In the genomic region with DNA sequence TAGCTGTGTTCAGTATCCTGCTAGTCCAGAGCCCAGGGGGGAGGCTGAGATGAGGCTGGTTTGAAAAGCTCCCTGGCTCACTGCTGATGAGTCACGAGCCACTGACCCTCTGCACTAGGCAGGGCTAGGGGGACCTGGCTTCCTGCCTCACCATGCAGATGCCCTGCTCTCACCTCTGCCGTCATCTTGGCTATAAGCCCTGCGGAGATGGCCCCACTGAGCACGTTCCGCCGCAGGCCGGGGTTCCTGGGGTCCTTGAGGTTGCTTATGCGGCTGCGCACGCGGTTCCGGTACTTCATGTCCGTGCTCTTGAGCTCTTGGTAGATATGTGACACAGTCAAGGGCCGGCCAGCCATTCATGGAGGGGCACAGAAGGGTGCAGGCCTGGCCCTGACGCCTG, we compare ENCODE assay signal across 11 cellular contexts. TPM values are rescaled to one million over a fixed set of nuclear protein-coding genes. Genes with fewer than 3 reads are reported as not detected.
DNase-seq lines count a peak whose midpoint lies in the region; ATAC-seq and TF ChIP-seq lines count a peak whose summit lies in the region.
"Had no signal": no experiment of that assay in that cellular context is flagged by ENCODE, and none has a peak within 500 bp of the region (broad histone marks: within the 10 kb centered on the region; RNA-seq: fewer than 3 reads in every experiment).

No MANE protein-coding gene starts in this region.

- in situ Hi-C loops in ACHN (cut with HindIII; ENCODE audit: low pct_ligation_motif_present, low pct_unique_long_range_greater_than_20kb, low sequenced_read_pairs), result no loop called here

- peaks cover 24% of the 10 kb centered on the region for H3K4me1 Mint-ChIP-seq in osteocyte (ENCODE audit: unreplicated experiment)

- TF ChIP-seq CTCF in osteocyte (IDR thresholded peaks at IDR 0.05), result no peak

- DNase-seq in ACHN, result peak; percentile 90
- peak; percentile 77 for DNase-seq in glomerular visceral epithelial cell (ENCODE audit: extremely low spot score)
- DNase-seq in osteocyte (ENCODE audit: extremely low spot score, unreplicated experiment), result no peak
- DNase-seq in RPMI8226, result no peak
- DNase-seq in T-helper 2 cell, result no peak
- DNase-seq: activated CD4-positive, alpha-beta T cell treated with anti-CD3 and anti-CD28 coated beads, Interleukin-2, amount 50 U/mL, for 4 hours; activated naive CD8-positive, alpha-beta T cell treated with anti-CD3 and anti-CD28 coated beads, Interleukin-2, amount 10 ng/mL, durations not matched to agents 7 days and 5 days; NCI-H1105 treated with DMSO at 0.1 percent for 48 hours had no signal

- peak overlapping the region; percentile 91 for H3K27ac Mint-ChIP-seq in osteocyte (ENCODE audit: unreplicated experiment)
- H3K27ac Mint-ChIP-seq: activated naive CD8-positive, alpha-beta T cell treated with anti-CD3 and anti-CD28 coated beads, Interleukin-2, amount 10 ng/mL, durations not matched to agents 7 days and 5 days had no signal

- no peaks in the 10 kb centered on the region for H3K27me3 Mint-ChIP-seq in osteocyte (ENCODE audit: unreplicated experiment)
- H3K27me3 Mint-ChIP-seq: activated naive CD8-positive, alpha-beta T cell treated with anti-CD3 and anti-CD28 coated beads, Interleukin-2, amount 10 ng/mL, durations not matched to agents 7 days and 5 days had no signal

- H3K36me3 Mint-ChIP-seq in osteocyte (ENCODE audit: unreplicated experiment), result peaks cover 2% of the 10 kb centered on the region

- ATAC-seq in SK-N-SH treated with all-trans-retinoic acid at 6 μM for 48 hours, result peak; percentile 77
- ATAC-seq in HG02885 (IDR thresholded peaks at IDR 0.05; ENCODE audit: poor library complexity, unreplicated experiment), result no peak
- no peak for ATAC-seq in GM18511 (IDR thresholded peaks at IDR 0.05; ENCODE audit: unreplicated experiment)

- no peak overlapping the region for H3K4me3 Mint-ChIP-seq in osteocyte (ENCODE audit: unreplicated experiment)
- H3K4me3 Mint-ChIP-seq: activated naive CD8-positive, alpha-beta T cell treated with anti-CD3 and anti-CD28 coated beads, Interleukin-2, amount 10 ng/mL, durations not matched to agents 7 days and 5 days had no signal

- H3K9me3 Mint-ChIP-seq in osteocyte (ENCODE audit: unreplicated experiment), result no peaks in the 10 kb centered on the region
- H3K9me3 Mint-ChIP-seq: activated naive CD8-positive, alpha-beta T cell treated with anti-CD3 and anti-CD28 coated beads, Interleukin-2, amount 10 ng/mL, durations not matched to agents 7 days and 5 days had no signal

TF ChIP-seq in SK-N-SH treated with all-trans-retinoic acid at 6 μM for 48 hours, 23 proteins besides CTCF, POLR2A, EP300 and RAD21:
- TF ChIP-seq, protein P1, sequence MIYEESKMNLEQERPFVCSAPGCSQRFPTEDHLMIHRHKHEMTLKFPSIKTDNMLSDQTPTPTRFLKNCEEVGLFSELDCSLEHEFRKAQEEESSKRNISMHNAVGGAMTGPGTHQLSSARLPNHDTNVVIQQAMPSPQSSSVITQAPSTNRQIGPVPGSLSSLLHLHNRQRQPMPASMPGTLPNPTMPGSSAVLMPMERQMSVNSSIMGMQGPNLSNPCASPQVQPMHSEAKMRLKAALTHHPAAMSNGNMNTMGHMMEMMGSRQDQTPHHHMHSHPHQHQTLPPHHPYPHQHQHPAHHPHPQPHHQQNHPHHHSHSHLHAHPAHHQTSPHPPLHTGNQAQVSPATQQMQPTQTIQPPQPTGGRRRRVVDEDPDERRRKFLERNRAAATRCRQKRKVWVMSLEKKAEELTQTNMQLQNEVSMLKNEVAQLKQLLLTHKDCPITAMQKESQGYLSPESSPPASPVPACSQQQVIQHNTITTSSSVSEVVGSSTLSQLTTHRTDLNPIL (CRISPR knock-in tag; IDR thresholded peaks at IDR 0.05; ENCODE audit: low read depth), result no peak
- no peak for TF ChIP-seq ZNF8 (CRISPR knock-in tag; IDR thresholded peaks at IDR 0.05)
- no peak for TF ChIP-seq CSDC2 (CRISPR knock-in tag; IDR thresholded peaks at IDR 0.05)
- peak; percentile 41; the same call in 1 of the 2 replicates for TF ChIP-seq ZFP3 (CRISPR knock-in tag; IDR thresholded peaks at IDR 0.05)
- TF ChIP-seq TCF4 (CRISPR knock-in tag; IDR thresholded peaks at IDR 0.05; ENCODE audit: borderline replicate concordance), result no peak
- TF ChIP-seq GLIS3 (CRISPR knock-in tag; IDR thresholded peaks at IDR 0.05), result no peak
- TF ChIP-seq RARB (CRISPR knock-in tag; IDR thresholded peaks at IDR 0.05), result no peak
- TF ChIP-seq PATZ1 (CRISPR knock-in tag; IDR thresholded peaks at IDR 0.05; ENCODE audit: borderline replicate concordance), result no peak
- TF ChIP-seq OSR1 (CRISPR knock-in tag; IDR thresholded peaks at IDR 0.05), result no peak

RNA-seq across cellular contexts. Expression of gene ZNF436, which starts 24.1 kb away (rescaled TPM):
- total RNA-seq in osteocyte, result 17.4 and 18.4 TPM in 2 replicates

RNA-seq across cellular contexts. Expression of gene TCEA3, which starts 30.8 kb away (rescaled TPM):
- 4.0 and 4.6 TPM in 2 replicates for total RNA-seq in osteocyte

RNA-seq across cellular contexts. Expression of gene HNRNPR, which starts 49.6 kb away (rescaled TPM):
- 140 and 151 TPM in 2 replicates for total RNA-seq in osteocyte

Comparison
In these comparisons a context has a peak if more than half of its experiments do, and no peak if none do; other contexts are left out.
1. DNase-seq: peak in ACHN (single experiment) and glomerular visceral epithelial cell (single experiment); none in osteocyte (single experiment), RPMI8226 (single experiment) and T-helper 2 cell (0 of 5).